ENCODE assay signal across 9 cellular contexts in genomic region chr19:11087870-11088507, GRCh38. TPM values are rescaled to one million over a fixed set of nuclear protein-coding genes. Genes with fewer than 3 reads are reported as not detected.
DNase-seq lines count a peak whose midpoint lies in the region; ATAC-seq and TF ChIP-seq lines count a peak whose summit lies in the region.
"Had no signal": no experiment of that assay in that cellular context is flagged by ENCODE, and none has a peak within 500 bp of the region (broad histone marks: within the 10 kb centered on the region; RNA-seq: fewer than 3 reads in every experiment).

No MANE protein-coding gene starts in this region.

- H3K4me3 ChIP-seq in A673 (ENCODE audit: low read depth, low read length, poor library complexity, severe bottlenecking) (no peak overlapping the region), Karpas-422 (ENCODE audit: low read length) (no peak overlapping the region), colonic mucosa (no peak overlapping the region), SJCRH30 (no peak overlapping the region; the same call in 1 of the 2 replicates)
- H3K4me3 ChIP-seq in naive thymus-derived CD4-positive, alpha-beta T cell (ENCODE audit: low read length) = no peak overlapping the region

- H3K27me3 Mint-ChIP-seq in naive thymus-derived CD4-positive, alpha-beta T cell = peaks cover 0 to 2% (median 0%) of the 10 kb centered on the region in 5 donors

- H3K4me1 ChIP-seq in A673 (ENCODE audit: insufficient read depth, low read length, poor library complexity, severe bottlenecking) (peaks cover 27% of the 10 kb centered on the region), Karpas-422 (ENCODE audit: low read length) (peaks cover 31% of the 10 kb centered on the region), colonic mucosa (no peaks in the 10 kb centered on the region), SJCRH30 (peaks cover 20% of the 10 kb centered on the region)
- peaks cover 15 to 26% of the 10 kb centered on the region in 2 donors for H3K4me1 ChIP-seq in naive thymus-derived CD4-positive, alpha-beta T cell (ENCODE audit: control insufficient read depth in 2 of 2, insufficient read depth in 2 of 2, low read length in 2 of 2)

- peak overlapping the region in 2 of 10 donors; percentile 90 to 94 for H3K4me3 Mint-ChIP-seq in naive thymus-derived CD4-positive, alpha-beta T cell

- no peak for TF ChIP-seq CTCF in A673 (conservative IDR thresholded peaks at IDR 0.05; ENCODE audit: low read depth, low read length)
- TF ChIP-seq CTCF in colonic mucosa (IDR thresholded peaks at IDR 0.05) = no peak

- intact Hi-C loops in A673 (cut with micrococcal nuclease; ENCODE audit: unreplicated experiment) = no loop called here
- intact Hi-C loops in colonic mucosa (cut with DNase I) = no loop called here
- intact Hi-C loops in naive thymus-derived CD4-positive, alpha-beta T cell (cut with micrococcal nuclease) = loop anchor here in 1 of 2 donors (2.0 kb wide), 2 partner anchors 51 to 127 kb away; partner anchors contain the start of gene SMARCA4

- no TSS peak for BruUV-seq in A673 (replicated peaks; lab: Mats Ljungman, UMichigan)

- POLR2A ChIA-PET in A673 (lab: Charles Lee; ENCODE audit: low non-redundant PET) (interaction anchor here (0.6 kb wide), 1 partner anchor 87 kb away, joined by 8 read pairs; no protein-coding TSS in a partner anchor), HEK293T (lab: Yijun Ruan, JAX) (interaction anchor here (1.1 kb wide), 1 partner anchor 68 kb away, joined by 3 read pairs; the partner anchor contains the start of gene SPC24)
- POLR2A ChIA-PET in naive thymus-derived CD4-positive, alpha-beta T cell (lab: Charles Lee) = interaction anchor here (0.5 to 1.8 kb wide), 5 partner anchors 10 to 53 kb away, joined by 3 to 5 read pairs (median 4); no protein-coding TSS in a partner anchor

- H4K20me1 ChIP-seq in Karpas-422 (ENCODE audit: insufficient read depth, low read depth, low read length) = peaks cover 24% of the 10 kb centered on the region

- no peaks in the 10 kb centered on the region for H3K9me3 Mint-ChIP-seq in naive thymus-derived CD4-positive, alpha-beta T cell

- H3K36me3 ChIP-seq in A673 (ENCODE audit: insufficient read depth, low read length, poor library complexity, severe bottlenecking) (peaks cover 21% of the 10 kb centered on the region), Karpas-422 (ENCODE audit: insufficient read depth, low read length) (peaks cover 19% of the 10 kb centered on the region), colonic mucosa (no peaks in the 10 kb centered on the region), SJCRH30 (peaks cover 19% of the 10 kb centered on the region)
- H3K36me3 ChIP-seq in naive thymus-derived CD4-positive, alpha-beta T cell (ENCODE audit: control insufficient read depth in 2 of 3, insufficient read depth in 3 of 3, low read length in 3 of 3) = no peaks in the 10 kb centered on the region

- H3K27me3 ChIP-seq in A673 (replicated peaks; ENCODE audit: insufficient read depth, low read depth, low read length, poor library complexity) (no peaks in the 10 kb centered on the region), Karpas-422 (ENCODE audit: low read length) (no peaks in the 10 kb centered on the region), colonic mucosa (no peaks in the 10 kb centered on the region), SJCRH30 (no peaks in the 10 kb centered on the region)
- H3K27me3 ChIP-seq in naive thymus-derived CD4-positive, alpha-beta T cell (ENCODE audit: control insufficient read depth in 2 of 2, insufficient read depth in 2 of 2, low read length in 2 of 2) = no peaks in the 10 kb centered on the region

- CTCF ChIA-PET in A673 (lab: Charles Lee) = no interaction called here
- CTCF ChIA-PET in naive thymus-derived CD4-positive, alpha-beta T cell (lab: Charles Lee) = interaction anchor here (1.1 to 9.1 kb wide), 3 partner anchors 9 to 52 kb away, joined by 3 to 44 read pairs (median 3); no protein-coding TSS in a partner anchor
- CTCF ChIA-PET in HEK293T (lab: Yijun Ruan, JAX) = no interaction called here

- peaks cover 6 to 53% (median 32%) of the 10 kb centered on the region in 7 donors for H3K4me1 Mint-ChIP-seq in naive thymus-derived CD4-positive, alpha-beta T cell

- H3K9me3 ChIP-seq in A673 (ENCODE audit: low read depth, low read length, poor library complexity, severe bottlenecking) (no peaks in the 10 kb centered on the region), Karpas-422 (ENCODE audit: low read length) (no peaks in the 10 kb centered on the region), colonic mucosa (no peaks in the 10 kb centered on the region), SJCRH30 (replicated peaks) (no peaks in the 10 kb centered on the region)
- H3K9me3 ChIP-seq in naive thymus-derived CD4-positive, alpha-beta T cell (ENCODE audit: control insufficient read depth in 2 of 3, low read length in 3 of 3) = no peaks in the 10 kb centered on the region

- no peak for ATAC-seq in naive thymus-derived CD4-positive, alpha-beta T cell

- H3K9me2 ChIP-seq in Karpas-422 (replicated peaks; ENCODE audit: insufficient read depth, low read length) = no peaks in the 10 kb centered on the region

- H3K27ac ChIP-seq in A673 (ENCODE audit: low read depth, low read length, poor library complexity, severe bottlenecking) = peak overlapping the region; percentile 100
- H3K27ac ChIP-seq in Karpas-422 (ENCODE audit: low read length) = peak overlapping the region; percentile 92; the same call in 1 of the 2 replicates
- peak overlapping the region; percentile 93 for H3K27ac ChIP-seq in colonic mucosa
- H3K27ac ChIP-seq in naive thymus-derived CD4-positive, alpha-beta T cell (ENCODE audit: low read depth, low read length) = no peak overlapping the region
- no peak overlapping the region for H3K27ac ChIP-seq in SJCRH30

- H3K9ac ChIP-seq in Karpas-422 (ENCODE audit: low read length) = no peak overlapping the region
- H3K9ac ChIP-seq in colonic mucosa (ENCODE audit: low read depth in 2 of 2, low read length in 2 of 2) = peak overlapping the region; percentile 37 to 85

- peaks cover 0 to 15% (median 0%) of the 10 kb centered on the region in 5 donors for H3K36me3 Mint-ChIP-seq in naive thymus-derived CD4-positive, alpha-beta T cell

- peak overlapping the region in 5 of 9 donors; percentile 30 to 99 (median 95) for H3K27ac Mint-ChIP-seq in naive thymus-derived CD4-positive, alpha-beta T cell

- DNase-seq in A673 (ENCODE audit: low spot score) = no peak
- no peak for DNase-seq in Karpas-422
- no peak for DNase-seq in colonic mucosa
- DNase-seq in naive thymus-derived CD4-positive, alpha-beta T cell = no peak
- no peak for DNase-seq in SJCRH30
- DNase-seq in HEK293T (ENCODE audit: extremely low spot score) = no peak
- DNase-seq in NCI-H2081 treated with DMSO at 0.1 percent for 48 hours (lab: John Stamatoyannopoulos, UW) = no peak
- no peak for DNase-seq in stimulated activated CD4-positive, alpha-beta T cell treated with anti-CD3 and anti-CD28 coated beads, Interleukin-2, amount 100 ng/mL, for 24 hours
- DNase-seq: NCI-H526 treated with DMSO at 0.1 percent for 48 hours had no signal

- no peak overlapping the region for H2AFZ ChIP-seq in Karpas-422 (ENCODE audit: low read length)

- H3K79me2 ChIP-seq in Karpas-422 (ENCODE audit: low read length) = peaks cover 33% of the 10 kb centered on the region

- no peak overlapping the region for H3K4me2 ChIP-seq in Karpas-422 (ENCODE audit: low read depth, low read length, poor library complexity, severe bottlenecking)

TF ChIP-seq in HEK293T, 16 proteins besides CTCF, POLR2A, EP300 and RAD21:
- TF ChIP-seq ARNT (IDR thresholded peaks at IDR 0.05) (no peak), HDGF (IDR thresholded peaks at IDR 0.05; ENCODE audit: borderline replicate concordance) (no peak), ELF4 (IDR thresholded peaks at IDR 0.05) (no peak), FOXM1 (IDR thresholded peaks at IDR 0.05; ENCODE audit: borderline replicate concordance) (no peak), FOXK2 (IDR thresholded peaks at IDR 0.05) (no peak), CTBP1 (IDR thresholded peaks at IDR 0.05; ENCODE audit: borderline replicate concordance) (no peak)

RNA-seq across cellular contexts. Expression of gene LDLR, which starts 1.3 kb away (rescaled TPM):
- total RNA-seq in A673 (2021) (162 and 175 TPM in 2 replicates), colonic mucosa (100 to 1,000 TPM in 1 of 2 donors, 10 to 100 TPM in 1; 65.0 to 190 TPM)
- 49.8 and 99.9 TPM in 2 replicates for total RNA-seq in Karpas-422 (2014; rRNA removed; shearing (Covaris generic); ENCODE audit: low replicate concordance)
- 10 to 100 TPM; 29.1 to 90.3 (median 39.0) TPM for total RNA-seq in naive thymus-derived CD4-positive, alpha-beta T cell
- 1 to 10 TPM; 5.5 to 7.0 TPM for polyA plus RNA-seq in naive thymus-derived CD4-positive, alpha-beta T cell
- 51.6 and 57.0 TPM in 2 replicates for total RNA-seq in SJCRH30 (2014; rRNA removed; shearing (Covaris generic))

Comparison
In these comparisons a context has a peak if more than half of its experiments do, and no peak if none do; other contexts are left out.
1. H3K27ac ChIP-seq: peak in A673 (single experiment), Karpas-422 (single experiment) and colonic mucosa (single experiment); none in naive thymus-derived CD4-positive, alpha-beta T cell (single experiment) and SJCRH30 (single experiment).